ENCODE assay signal across 8 cellular contexts in the genomic region with DNA sequence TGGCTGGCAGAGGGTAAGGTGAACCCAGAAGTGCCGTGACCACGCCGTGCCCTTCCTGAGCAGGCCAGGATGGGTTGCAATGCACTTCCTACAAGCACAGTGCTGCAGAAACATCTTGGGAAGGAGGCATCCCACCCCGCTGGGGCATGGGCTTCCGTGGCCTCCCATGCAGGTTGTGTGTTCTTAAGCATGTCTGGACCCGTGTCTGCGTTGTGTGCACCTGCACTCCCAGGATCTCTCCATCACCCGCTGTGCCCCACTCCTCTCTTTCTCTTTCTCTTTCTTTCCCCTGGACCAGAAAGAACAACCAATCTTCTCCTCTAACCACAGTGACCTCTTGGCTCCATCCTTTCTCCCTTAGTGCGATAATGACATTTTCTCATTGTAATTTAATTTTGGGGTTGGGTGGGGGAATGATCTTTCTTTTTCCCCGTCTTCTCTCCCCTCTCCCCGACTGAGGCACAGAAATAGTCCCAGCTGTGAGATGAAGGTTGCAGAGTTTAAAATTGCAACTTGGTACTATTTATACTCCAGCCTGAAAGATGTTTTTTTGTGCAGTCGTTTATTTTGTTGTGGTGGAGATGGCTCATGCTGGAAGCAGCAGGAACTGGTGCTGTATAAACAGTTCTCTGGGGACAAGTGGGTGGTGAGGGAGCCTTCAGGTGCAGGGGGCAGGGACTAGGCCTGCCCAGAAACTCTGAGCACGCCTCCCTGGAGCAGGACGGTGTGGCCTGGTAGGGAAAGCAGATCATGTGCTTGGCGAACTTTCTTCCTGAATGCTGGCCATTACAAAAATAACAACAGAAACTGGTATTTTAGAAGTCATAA. TPM values are rescaled to one million over a fixed set of nuclear protein-coding genes. Genes with fewer than 3 reads are reported as not detected.
DNase-seq lines count a peak whose midpoint lies in the region; ATAC-seq and TF ChIP-seq lines count a peak whose summit lies in the region.

No MANE protein-coding gene starts in this region.

- CTCF ChIA-PET in activated naive CD4-positive, alpha-beta T cell treated with anti-CD3 and anti-CD28 coated beads for 36 hours (lab: Charles Lee): interaction anchor here (0.6 to 1.9 kb wide), 3 partner anchors 21 to 116 kb away, joined by 3 to 18 read pairs (median 3); a partner anchor contains a TSS
- CTCF ChIA-PET in A673 (lab: Charles Lee): no interaction called here

- H3K4me3 Mint-ChIP-seq in activated naive CD4-positive, alpha-beta T cell treated with anti-CD3 and anti-CD28 coated beads for 36 hours: peak overlapping the region; percentile 59
- H3K4me3 Mint-ChIP-seq in activated naive CD8-positive, alpha-beta T cell treated with anti-CD3 and anti-CD28 coated beads, Interleukin-2, amount 10 ng/mL, durations not matched to agents 7 days and 5 days: peak overlapping the region; percentile 69

- peaks cover 54% of the 10 kb centered on the region for H3K4me1 Mint-ChIP-seq in activated naive CD4-positive, alpha-beta T cell treated with anti-CD3 and anti-CD28 coated beads for 36 hours (ENCODE audit: low read depth)
- H3K4me1 Mint-ChIP-seq in activated naive CD8-positive, alpha-beta T cell treated with anti-CD3 and anti-CD28 coated beads, Interleukin-2, amount 10 ng/mL, durations not matched to agents 7 days and 5 days: peaks cover 54% of the 10 kb centered on the region

- ATAC-seq in HG03460 (IDR thresholded peaks at IDR 0.05; ENCODE audit: unreplicated experiment) (peak; percentile 37), HG03097 (IDR thresholded peaks at IDR 0.05; ENCODE audit: low FRiP score, unreplicated experiment) (no peak), left cardiac atrium (no peak)
- ATAC-seq in activated naive CD8-positive, alpha-beta T cell treated with anti-CD3 and anti-CD28 coated beads, Interleukin-2, amount 10 ng/mL, durations not matched to agents 7 days and 5 days (ENCODE audit: low read depth): peak; percentile 27

- intact Hi-C loops in activated naive CD4-positive, alpha-beta T cell treated with anti-CD3 and anti-CD28 coated beads for 36 hours (cut with micrococcal nuclease): loop anchor here (5.0 kb wide), 1 partner anchor 97 kb away; no protein-coding TSS in a partner anchor
- intact Hi-C loops in A673 (cut with micrococcal nuclease; ENCODE audit: unreplicated experiment) (loop anchor here (5.0 kb wide), 1 partner anchor 112 kb away; no protein-coding TSS in a partner anchor), left cardiac atrium (cut with DNase I) (loop anchor here (5.0 to 10.0 kb wide), 3 partner anchors 109 to 139 kb away; a partner anchor contains a TSS)

- H3K9ac ChIP-seq in skeletal muscle satellite cell (ENCODE audit: low read depth, low read length): no peak overlapping the region

- H3K36me3 Mint-ChIP-seq in activated naive CD4-positive, alpha-beta T cell treated with anti-CD3 and anti-CD28 coated beads for 36 hours (ENCODE audit: low read depth): peaks cover 5% of the 10 kb centered on the region
- H3K36me3 Mint-ChIP-seq in activated naive CD8-positive, alpha-beta T cell treated with anti-CD3 and anti-CD28 coated beads, Interleukin-2, amount 10 ng/mL, durations not matched to agents 7 days and 5 days: peaks cover 23% of the 10 kb centered on the region

- H3K4me2 ChIP-seq in skeletal muscle satellite cell (ENCODE audit: low read length): peak overlapping the region; percentile 50

- H3K4me3 ChIP-seq in skeletal muscle satellite cell (ENCODE audit: low read length) (no peak overlapping the region), A673 (ENCODE audit: low read depth, low read length, poor library complexity, severe bottlenecking) (no peak overlapping the region)

- H3K4me1 ChIP-seq in skeletal muscle satellite cell (ENCODE audit: control insufficient read depth, insufficient read depth, low read length): peaks cover 24% of the 10 kb centered on the region
- peaks cover 8% of the 10 kb centered on the region for H3K4me1 ChIP-seq in A673 (ENCODE audit: insufficient read depth, low read length, poor library complexity, severe bottlenecking)

- DNase-seq in activated naive CD4-positive, alpha-beta T cell treated with anti-CD3 and anti-CD28 coated beads for 36 hours: peak; percentile 45
- DNase-seq in activated naive CD4-positive, alpha-beta T cell (lab: John Stamatoyannopoulos, UW): no peak
- no peak for DNase-seq in activated naive CD8-positive, alpha-beta T cell treated with anti-CD3 and anti-CD28 coated beads, Interleukin-2, amount 10 ng/mL, durations not matched to agents 7 days and 5 days
- no peak for DNase-seq in A673 (ENCODE audit: low spot score)
- no peak for DNase-seq in left cardiac atrium

- TF ChIP-seq CTCF in A673 (conservative IDR thresholded peaks at IDR 0.05; ENCODE audit: low read depth, low read length): no peak

- no peaks in the 10 kb centered on the region for H3K27me3 ChIP-seq in skeletal muscle satellite cell (ENCODE audit: control insufficient read depth, insufficient read depth, low read length)
- no peaks in the 10 kb centered on the region for H3K27me3 ChIP-seq in A673 (replicated peaks; ENCODE audit: insufficient read depth, low read depth, low read length, poor library complexity)

- no peak overlapping the region for H3K27ac ChIP-seq in A673 (ENCODE audit: low read depth, low read length, poor library complexity, severe bottlenecking)

- no peaks in the 10 kb centered on the region for H3K9me3 Mint-ChIP-seq in activated naive CD4-positive, alpha-beta T cell treated with anti-CD3 and anti-CD28 coated beads for 36 hours
- H3K9me3 Mint-ChIP-seq in activated naive CD8-positive, alpha-beta T cell treated with anti-CD3 and anti-CD28 coated beads, Interleukin-2, amount 10 ng/mL, durations not matched to agents 7 days and 5 days: no peaks in the 10 kb centered on the region

- H3K9me3 ChIP-seq in skeletal muscle satellite cell (replicated peaks; ENCODE audit: low read length) (no peaks in the 10 kb centered on the region), A673 (ENCODE audit: low read depth, low read length, poor library complexity, severe bottlenecking) (no peaks in the 10 kb centered on the region)

- H3K36me3 ChIP-seq in skeletal muscle satellite cell (ENCODE audit: insufficient read depth, low read length) (no peaks in the 10 kb centered on the region), A673 (ENCODE audit: insufficient read depth, low read length, poor library complexity, severe bottlenecking) (peaks cover 11% of the 10 kb centered on the region)

- POLR2A ChIA-PET in activated naive CD8-positive, alpha-beta T cell treated with anti-CD3 and anti-CD28 coated beads, Interleukin-2, amount 10 ng/mL, durations not matched to agents 7 days and 5 days (lab: Charles Lee): interaction anchor here (0.8 to 1.5 kb wide), 4 partner anchors 9 to 116 kb away, joined by 3 to 5 read pairs (median 4); a partner anchor contains a TSS
- POLR2A ChIA-PET in A673 (lab: Charles Lee; ENCODE audit: low non-redundant PET): interaction anchor here (0.7 kb wide), 2 partner anchors 34 to 111 kb away, joined by 3 read pairs; no protein-coding TSS in a partner anchor

- H3K27ac Mint-ChIP-seq in activated naive CD4-positive, alpha-beta T cell treated with anti-CD3 and anti-CD28 coated beads for 36 hours: peak overlapping the region; percentile 83
- peak overlapping the region; percentile 80 for H3K27ac Mint-ChIP-seq in activated naive CD8-positive, alpha-beta T cell treated with anti-CD3 and anti-CD28 coated beads, Interleukin-2, amount 10 ng/mL, durations not matched to agents 7 days and 5 days

- no TSS peak for BruUV-seq in A673 (replicated peaks; lab: Mats Ljungman, UMichigan)

- no peaks in the 10 kb centered on the region for H3K27me3 Mint-ChIP-seq in activated naive CD4-positive, alpha-beta T cell treated with anti-CD3 and anti-CD28 coated beads for 36 hours (ENCODE audit: low read depth)
- H3K27me3 Mint-ChIP-seq in activated naive CD8-positive, alpha-beta T cell treated with anti-CD3 and anti-CD28 coated beads, Interleukin-2, amount 10 ng/mL, durations not matched to agents 7 days and 5 days: no peaks in the 10 kb centered on the region

RNA-seq across cellular contexts. Expression of a gene that starts 20.5 kb away (rescaled TPM):
- 10 to 100 TPM; 15.7 to 16.6 TPM for total RNA-seq in activated naive CD4-positive, alpha-beta T cell treated with anti-CD3 and anti-CD28 coated beads for 36 hours
- 10 to 100 TPM; 35.0 to 35.2 TPM for total RNA-seq in activated naive CD8-positive, alpha-beta T cell treated with anti-CD3 and anti-CD28 coated beads, Interleukin-2, amount 10 ng/mL, durations not matched to agents 7 days and 5 days
- 4.8 and 5.3 TPM in 2 replicates for total RNA-seq in skeletal muscle satellite cell (2012; rRNA removed)
- total RNA-seq in A673 (2021) (28.4 and 35.2 TPM in 2 replicates), left cardiac atrium (1 to 10 TPM; 1.2 to 3.3 TPM)

Comparison
In these comparisons a context has a peak if more than half of its experiments do, and no peak if none do; other contexts are left out.
1. ATAC-seq: peak in HG03460 (single experiment) and activated naive CD8-positive, alpha-beta T cell treated with anti-CD3 and anti-CD28 coated beads, Interleukin-2, amount 10 ng/mL, durations not matched to agents 7 days and 5 days (single experiment); none in HG03097 (single experiment) and left cardiac atrium (0 of 2).